Comparison of ENCODE assay signal across 17 cellular contexts in the genomic region with DNA sequence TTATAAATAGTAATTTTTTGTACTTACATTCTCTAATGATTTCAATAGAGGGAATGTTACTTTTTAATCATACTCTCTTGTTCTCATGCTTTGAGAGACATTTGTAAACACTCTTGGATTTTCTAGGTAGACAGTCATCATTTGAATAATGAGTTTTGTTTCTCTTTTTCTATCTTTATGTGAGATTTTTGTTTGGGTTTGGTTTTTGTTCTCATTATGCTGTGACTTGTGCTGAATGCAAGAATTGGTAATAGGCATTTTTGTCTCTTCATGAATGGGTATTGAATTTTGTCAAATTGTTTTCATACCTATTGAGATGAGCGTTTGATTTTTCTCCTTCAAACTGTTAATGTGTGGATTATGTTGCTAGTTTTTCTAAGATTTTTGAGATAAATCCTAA. TPM values are rescaled to one million over a fixed set of nuclear protein-coding genes. Genes with fewer than 3 reads are reported as not detected.
A peak's percentile ranks its signal among the peaks of the same experiment; 100 is the strongest.
DNase-seq lines count a peak whose midpoint lies in the region; ATAC-seq lines count a peak whose summit lies in the region.
"Had no signal": no experiment of that assay in that cellular context is flagged by ENCODE, and none has a peak within 500 bp of the region (broad histone marks: within the 10 kb centered on the region; RNA-seq: fewer than 3 reads in every experiment).

No MANE protein-coding gene starts in this region.

- H3K4me1 Mint-ChIP-seq in activated T-cell treated with anti-CD3 and anti-CD28 coated beads, Interleukin-2, amount 50 U/mL, for 4 hours (ENCODE audit: low read depth), result peaks cover 87% of the 10 kb centered on the region
- peaks cover 68 to 79% (median 74%) of the 10 kb centered on the region in 3 donors for H3K4me1 Mint-ChIP-seq in IgD-negative memory B cell
- H3K4me1 Mint-ChIP-seq in stimulated activated effector memory CD8-positive, alpha-beta T cell treated with anti-CD3 and anti-CD28 coated beads, Interleukin-12 subunit alpha, Interleukin-12 subunit beta, amount 100 ng/mL, for 72 hours, result peaks cover 84% of the 10 kb centered on the region

- no peak for DNase-seq in activated T-cell treated with anti-CD3 and anti-CD28 coated beads, Interleukin-2, amount 50 U/mL, for 4 hours
- DNase-seq in activated T-cell treated with anti-CD3 and anti-CD28 coated beads for 4 hours, result no peak
- DNase-seq in stimulated activated effector memory CD8-positive, alpha-beta T cell treated with anti-CD3 and anti-CD28 coated beads, Interleukin-12 subunit alpha, Interleukin-12 subunit beta, amount 100 ng/mL, for 72 hours (ENCODE audit: low spot score in 2 of 2), result no peak
- no peak for DNase-seq in stimulated activated CD4-positive, alpha-beta T cell treated with anti-CD3 and anti-CD28 coated beads, Interleukin-12 subunit alpha, Interleukin-12 subunit beta, amount 100 ng/mL, for 4 hours
- DNase-seq in activated CD4-positive, alpha-beta T cell treated with anti-CD3 and anti-CD28 coated beads for 1 hour, result no peak
- DNase-seq: glutamatergic neuron, IMR-90, left lung, NCI-H1417 treated with DMSO at 0.1 percent for 48 hours, NCI-H69, trophoblast cell had no signal

- H3K9me3 Mint-ChIP-seq in activated T-cell treated with anti-CD3 and anti-CD28 coated beads, Interleukin-2, amount 50 U/mL, for 4 hours, result no peaks in the 10 kb centered on the region
- no peaks in the 10 kb centered on the region for H3K9me3 Mint-ChIP-seq in IgD-negative memory B cell
- no peaks in the 10 kb centered on the region for H3K9me3 Mint-ChIP-seq in stimulated activated effector memory CD8-positive, alpha-beta T cell treated with anti-CD3 and anti-CD28 coated beads, Interleukin-12 subunit alpha, Interleukin-12 subunit beta, amount 100 ng/mL, for 72 hours
- H3K9me3 Mint-ChIP-seq: neural progenitor cell had no signal

- peak; percentile 29 to 32 for ATAC-seq in activated T-cell treated with anti-CD3 and anti-CD28 coated beads, Interleukin-2, amount 50 U/mL, for 4 hours
- ATAC-seq in GM21619 (IDR thresholded peaks at IDR 0.05; ENCODE audit: unreplicated experiment) (peak; percentile 43), HG02610 (IDR thresholded peaks at IDR 0.05; ENCODE audit: unreplicated experiment) (no peak)
- ATAC-seq in stimulated activated effector memory CD8-positive, alpha-beta T cell treated with anti-CD3 and anti-CD28 coated beads, Interleukin-12 subunit alpha, Interleukin-12 subunit beta, amount 100 ng/mL, for 72 hours, result no peak
- ATAC-seq: left lung, Right ventricle myocardium inferior had no signal

- no peaks in the 10 kb centered on the region for H3K27me3 Mint-ChIP-seq in activated T-cell treated with anti-CD3 and anti-CD28 coated beads, Interleukin-2, amount 50 U/mL, for 4 hours (ENCODE audit: low read depth)
- H3K27me3 Mint-ChIP-seq in IgD-negative memory B cell, result no peaks in the 10 kb centered on the region

- no peak overlapping the region for H3K4me3 Mint-ChIP-seq in activated T-cell treated with anti-CD3 and anti-CD28 coated beads, Interleukin-2, amount 50 U/mL, for 4 hours
- H3K4me3 Mint-ChIP-seq in IgD-negative memory B cell, result peak overlapping the region; percentile 21 to 72 (median 55)
- H3K4me3 Mint-ChIP-seq in stimulated activated effector memory CD8-positive, alpha-beta T cell treated with anti-CD3 and anti-CD28 coated beads, Interleukin-12 subunit alpha, Interleukin-12 subunit beta, amount 100 ng/mL, for 72 hours, result no peak overlapping the region
- H3K4me3 Mint-ChIP-seq: neural progenitor cell had no signal

- peak overlapping the region; percentile 73 to 90 (median 80) for H3K27ac Mint-ChIP-seq in IgD-negative memory B cell
- H3K27ac Mint-ChIP-seq in stimulated activated effector memory CD8-positive, alpha-beta T cell treated with anti-CD3 and anti-CD28 coated beads, Interleukin-12 subunit alpha, Interleukin-12 subunit beta, amount 100 ng/mL, for 72 hours, result peak overlapping the region; percentile 38
- H3K27ac Mint-ChIP-seq: neural progenitor cell had no signal

- H3K36me3 Mint-ChIP-seq in activated T-cell treated with anti-CD3 and anti-CD28 coated beads, Interleukin-2, amount 50 U/mL, for 4 hours (ENCODE audit: insufficient read depth), result peaks cover 30% of the 10 kb centered on the region
- H3K36me3 Mint-ChIP-seq in IgD-negative memory B cell, result peaks cover 14% of the 10 kb centered on the region
- peaks cover 38% of the 10 kb centered on the region for H3K36me3 Mint-ChIP-seq in stimulated activated effector memory CD8-positive, alpha-beta T cell treated with anti-CD3 and anti-CD28 coated beads, Interleukin-12 subunit alpha, Interleukin-12 subunit beta, amount 100 ng/mL, for 72 hours

RNA-seq across cellular contexts. Expression of a gene that starts 56.8 kb away (rescaled TPM):
- total RNA-seq in activated T-cell treated with anti-CD3 and anti-CD28 coated beads, Interleukin-2, amount 50 U/mL, for 4 hours, result 10 to 100 TPM; 48.6 to 86.8 (median 65.7) TPM
- 494 TPM for polyA plus RNA-seq in IgD-negative memory B cell
- total RNA-seq: bronchial epithelial cell had no signal

Comparison
In these comparisons a context has a peak if more than half of its experiments do, and no peak if none do; other contexts are left out.
1. ATAC-seq: peak in activated T-cell treated with anti-CD3 and anti-CD28 coated beads, Interleukin-2, amount 50 U/mL, for 4 hours (2 of 2) and GM21619 (single experiment); none in stimulated activated effector memory CD8-positive, alpha-beta T cell treated with anti-CD3 and anti-CD28 coated beads, Interleukin-12 subunit alpha, Interleukin-12 subunit beta, amount 100 ng/mL, for 72 hours (single experiment) and HG02610 (single experiment).
2. H3K4me3 Mint-ChIP-seq: peak in IgD-negative memory B cell (4 of 4); none in activated T-cell treated with anti-CD3 and anti-CD28 coated beads, Interleukin-2, amount 50 U/mL, for 4 hours (single experiment) and stimulated activated effector memory CD8-positive, alpha-beta T cell treated with anti-CD3 and anti-CD28 coated beads, Interleukin-12 subunit alpha, Interleukin-12 subunit beta, amount 100 ng/mL, for 72 hours (single experiment).